ENCODE assay signal across 11 cellular contexts in genomic region chr1:173853074-173853473, GRCh38. TPM values are rescaled to one million over a fixed set of nuclear protein-coding genes. Genes with fewer than 3 reads are reported as not detected.
DNase-seq lines count a peak whose midpoint lies in the region; ATAC-seq, FAIRE-seq and TF ChIP-seq lines count a peak whose summit lies in the region.
"Had no signal": no experiment of that assay in that cellular context is flagged by ENCODE, and none has a peak within 500 bp of the region (broad histone marks: within the 10 kb centered on the region; RNA-seq: fewer than 3 reads in every experiment).

No MANE protein-coding gene starts in this region.

- H3K4me3 Mint-ChIP-seq in stimulated activated memory B cell treated with anti-CD40 and anti-IgM and Interleukin-4, amounts not matched to agents 10 μg/mL and 1 μg/mL and 100 μg/mL, for 72 hours = no peak overlapping the region

- DNase-seq in NCI-H82 (lab: John Stamatoyannopoulos, UW) = peak; percentile 73
- no peak for DNase-seq in NCI-H82 treated with DMSO at 0.1 percent for 48 hours (lab: John Stamatoyannopoulos, UW; ENCODE audit: unreplicated experiment)
- DNase-seq in cardiac fibroblast (ENCODE audit: low read depth in 2 of 2) = peak; percentile 83 to 86
- no peak for DNase-seq in superior temporal gyrus (ENCODE audit: extremely low spot score)
- no peak for DNase-seq in GM12892 (ENCODE audit: insufficient read length)
- DNase-seq: 8988T; DMS79 treated with DMSO at 0.1 percent for 48 hours; NK-92 treated with Interleukin-12 subunit alpha and Interleukin-12 subunit beta, amount 100 ng/mL, for 24 hours had no signal

- peaks cover 49% of the 10 kb centered on the region for H3K36me3 Mint-ChIP-seq in stimulated activated memory B cell treated with anti-CD40 and anti-IgM and Interleukin-4, amounts not matched to agents 10 μg/mL and 1 μg/mL and 100 μg/mL, for 72 hours

- no peaks in the 10 kb centered on the region for H3K4me1 Mint-ChIP-seq in stimulated activated memory B cell treated with anti-CD40 and anti-IgM and Interleukin-4, amounts not matched to agents 10 μg/mL and 1 μg/mL and 100 μg/mL, for 72 hours

- TF ChIP-seq CTCF in cardiac fibroblast (IDR thresholded peaks at IDR 0.05; ENCODE audit: low read depth, low read length) = no peak

- H3K27me3 ChIP-seq in iPS-18a (ENCODE audit: control insufficient read depth, insufficient read depth, low read length) = no peaks in the 10 kb centered on the region

- ATAC-seq in stimulated activated memory B cell treated with anti-CD40 and anti-IgM and Interleukin-4, amounts not matched to agents 10 μg/mL and 1 μg/mL and 100 μg/mL, for 72 hours = no peak
- no peak for ATAC-seq in HG03469 (IDR thresholded peaks at IDR 0.05; ENCODE audit: unreplicated experiment)

- no peak overlapping the region for H3K9ac ChIP-seq in iPS-18a (ENCODE audit: low read length)

- peak overlapping the region; percentile 24 for H3K27ac ChIP-seq in iPS-18a (ENCODE audit: low read length)

- H3K27ac Mint-ChIP-seq in stimulated activated memory B cell treated with anti-CD40 and anti-IgM and Interleukin-4, amounts not matched to agents 10 μg/mL and 1 μg/mL and 100 μg/mL, for 72 hours = peak overlapping the region; percentile 19

- H3K27me3 Mint-ChIP-seq in stimulated activated memory B cell treated with anti-CD40 and anti-IgM and Interleukin-4, amounts not matched to agents 10 μg/mL and 1 μg/mL and 100 μg/mL, for 72 hours = no peaks in the 10 kb centered on the region

- H3K4me1 ChIP-seq in iPS-18a (ENCODE audit: control insufficient read depth, low read depth, low read length) = peaks cover 10% of the 10 kb centered on the region

- H3K36me3 ChIP-seq in iPS-18a (ENCODE audit: control insufficient read depth, low read depth, low read length) = peaks cover 44% of the 10 kb centered on the region

- no peaks in the 10 kb centered on the region for H3K9me3 ChIP-seq in iPS-18a (ENCODE audit: control insufficient read depth, low read depth, low read length)

- no peak for TF ChIP-seq POLR2A in GM12892 (IDR thresholded peaks at IDR 0.05; ENCODE audit: low read depth, low read length)

- no peak for FAIRE-seq in GM12892 (lab: Jason Lieb, UNC)

- H3K4me3 ChIP-seq in cardiac fibroblast (replicated peaks in 1 of 2; ENCODE audit: low read depth in 2 of 2, low read length in 2 of 2) = no peak overlapping the region
- H3K4me3 ChIP-seq in iPS-18a (ENCODE audit: low read length) = no peak overlapping the region

- H3K9me3 Mint-ChIP-seq in stimulated activated memory B cell treated with anti-CD40 and anti-IgM and Interleukin-4, amounts not matched to agents 10 μg/mL and 1 μg/mL and 100 μg/mL, for 72 hours = no peaks in the 10 kb centered on the region

RNA-seq across cellular contexts. Expression of gene GAS5, which starts 14.7 kb away (rescaled TPM):
- 977 TPM for polyA plus RNA-seq in GM12892 (2012; ENCODE audit: missing spikeins)

RNA-seq across cellular contexts. Expression of gene ZBTB37, which starts 15.1 kb away (rescaled TPM):
- polyA plus RNA-seq in GM12892 (2012; ENCODE audit: missing spikeins) = 2.4 TPM

RNA-seq across cellular contexts. Expression of gene CENPL, which starts 28.4 kb away (rescaled TPM):
- polyA plus RNA-seq in GM12892 (2012; ENCODE audit: missing spikeins) = 11.9 TPM

RNA-seq across cellular contexts. Expression of gene DARS2, which starts 28.6 kb away (rescaled TPM):
- polyA plus RNA-seq in GM12892 (2012; ENCODE audit: missing spikeins) = 29.2 TPM

Comparison
In these comparisons a context has a peak if more than half of its experiments do, and no peak if none do; other contexts are left out.
1. DNase-seq: peak in NCI-H82 (single experiment) and cardiac fibroblast (2 of 2); none in NCI-H82 treated with DMSO at 0.1 percent for 48 hours (single experiment), superior temporal gyrus (single experiment) and GM12892 (single experiment).